Comparison of ENCODE assay signal across 2 cellular contexts in the genomic region with DNA sequence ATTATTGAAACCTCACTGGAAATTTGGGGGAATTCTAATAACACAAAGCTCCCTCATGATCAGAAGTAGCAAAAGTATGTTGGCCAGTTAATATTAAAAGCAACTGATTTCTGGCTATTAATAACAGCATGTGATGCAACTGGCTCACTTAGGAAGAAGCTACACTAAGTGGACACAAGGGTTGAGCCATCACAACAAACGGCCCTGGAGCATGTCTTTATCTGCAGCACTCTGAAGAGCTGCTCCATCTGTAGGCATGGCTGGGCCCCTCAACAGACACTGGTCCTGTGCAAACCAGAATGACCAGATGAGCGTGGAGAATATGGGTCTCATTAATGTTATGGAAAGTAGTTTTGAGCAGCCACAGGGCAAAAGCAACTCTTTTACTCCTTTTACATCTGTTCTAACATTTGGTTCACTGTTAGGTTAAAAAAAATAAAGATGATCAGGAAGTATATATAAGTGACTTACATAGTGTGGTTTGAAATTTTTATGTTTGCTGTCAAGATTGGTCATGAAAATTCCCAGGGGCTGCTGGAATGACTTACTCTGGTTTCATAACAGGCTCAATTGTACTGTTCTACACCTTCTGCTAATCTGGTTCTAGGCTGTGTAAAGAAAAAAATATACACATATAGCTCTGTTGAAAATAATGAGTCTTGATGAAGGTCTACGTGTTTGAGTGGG.
TF ChIP-seq lines count a peak whose summit lies in the region.

No MANE protein-coding gene starts in this region.

TF ChIP-seq in SK-N-SH, 30 proteins besides CTCF, POLR2A, EP300 and RAD21 (continued from another document):
- TF ChIP-seq, protein P1, sequence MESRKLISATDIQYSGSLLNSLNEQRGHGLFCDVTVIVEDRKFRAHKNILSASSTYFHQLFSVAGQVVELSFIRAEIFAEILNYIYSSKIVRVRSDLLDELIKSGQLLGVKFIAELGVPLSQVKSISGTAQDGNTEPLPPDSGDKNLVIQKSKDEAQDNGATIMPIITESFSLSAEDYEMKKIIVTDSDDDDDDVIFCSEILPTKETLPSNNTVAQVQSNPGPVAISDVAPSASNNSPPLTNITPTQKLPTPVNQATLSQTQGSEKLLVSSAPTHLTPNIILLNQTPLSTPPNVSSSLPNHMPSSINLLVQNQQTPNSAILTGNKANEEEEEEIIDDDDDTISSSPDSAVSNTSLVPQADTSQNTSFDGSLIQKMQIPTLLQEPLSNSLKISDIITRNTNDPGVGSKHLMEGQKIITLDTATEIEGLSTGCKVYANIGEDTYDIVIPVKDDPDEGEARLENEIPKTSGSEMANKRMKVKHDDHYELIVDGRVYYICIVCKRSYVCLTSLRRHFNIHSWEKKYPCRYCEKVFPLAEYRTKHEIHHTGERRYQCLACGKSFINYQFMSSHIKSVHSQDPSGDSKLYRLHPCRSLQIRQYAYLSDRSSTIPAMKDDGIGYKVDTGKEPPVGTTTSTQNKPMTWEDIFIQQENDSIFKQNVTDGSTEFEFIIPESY (IDR thresholded peaks at IDR 0.05; ENCODE audit: borderline replicate concordance, low read depth) = no peak
- TF ChIP-seq, protein P2, sequence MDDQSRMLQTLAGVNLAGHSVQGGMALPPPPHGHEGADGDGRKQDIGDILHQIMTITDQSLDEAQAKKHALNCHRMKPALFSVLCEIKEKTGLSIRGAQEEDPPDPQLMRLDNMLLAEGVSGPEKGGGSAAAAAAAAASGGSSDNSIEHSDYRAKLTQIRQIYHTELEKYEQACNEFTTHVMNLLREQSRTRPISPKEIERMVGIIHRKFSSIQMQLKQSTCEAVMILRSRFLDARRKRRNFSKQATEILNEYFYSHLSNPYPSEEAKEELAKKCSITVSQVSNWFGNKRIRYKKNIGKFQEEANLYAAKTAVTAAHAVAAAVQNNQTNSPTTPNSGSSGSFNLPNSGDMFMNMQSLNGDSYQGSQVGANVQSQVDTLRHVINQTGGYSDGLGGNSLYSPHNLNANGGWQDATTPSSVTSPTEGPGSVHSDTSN (IDR thresholded peaks at IDR 0.05) = no peak
- TF ChIP-seq, protein P3, sequence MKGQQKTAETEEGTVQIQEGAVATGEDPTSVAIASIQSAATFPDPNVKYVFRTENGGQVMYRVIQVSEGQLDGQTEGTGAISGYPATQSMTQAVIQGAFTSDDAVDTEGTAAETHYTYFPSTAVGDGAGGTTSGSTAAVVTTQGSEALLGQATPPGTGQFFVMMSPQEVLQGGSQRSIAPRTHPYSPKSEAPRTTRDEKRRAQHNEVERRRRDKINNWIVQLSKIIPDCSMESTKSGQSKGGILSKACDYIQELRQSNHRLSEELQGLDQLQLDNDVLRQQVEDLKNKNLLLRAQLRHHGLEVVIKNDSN (IDR thresholded peaks at IDR 0.05; ENCODE audit: borderline replicate concordance, low read depth) = no peak
- TF ChIP-seq YY1 (IDR thresholded peaks at IDR 0.05; ENCODE audit: low read depth) (no peak), RXRA (IDR thresholded peaks at IDR 0.05; ENCODE audit: borderline replicate concordance, low read depth) (no peak), NRF1 (IDR thresholded peaks at IDR 0.05; ENCODE audit: low read depth, low read length) (no peak), RFX5 (IDR thresholded peaks at IDR 0.05; ENCODE audit: low read length) (no peak), NFIC (IDR thresholded peaks at IDR 0.05; ENCODE audit: borderline replicate concordance) (no peak), FOXM1 (IDR thresholded peaks at IDR 0.05; ENCODE audit: low read depth) (no peak), FOXJ3 (CRISPR knock-in tag; IDR thresholded peaks at IDR 0.05) (no peak), RCOR1 (IDR thresholded peaks at IDR 0.05; ENCODE audit: low read length) (no peak), FOSL2 (IDR thresholded peaks at IDR 0.05; ENCODE audit: borderline replicate concordance, low read depth) (no peak), SMC3 (IDR thresholded peaks at IDR 0.05; ENCODE audit: low read depth, low read length) (no peak), GABPA (IDR thresholded peaks at IDR 0.05; ENCODE audit: low read depth) (no peak), TEAD4 (IDR thresholded peaks at IDR 0.05; ENCODE audit: borderline replicate concordance, insufficient read depth) (no peak)
- TF ChIP-seq, protein P4, sequence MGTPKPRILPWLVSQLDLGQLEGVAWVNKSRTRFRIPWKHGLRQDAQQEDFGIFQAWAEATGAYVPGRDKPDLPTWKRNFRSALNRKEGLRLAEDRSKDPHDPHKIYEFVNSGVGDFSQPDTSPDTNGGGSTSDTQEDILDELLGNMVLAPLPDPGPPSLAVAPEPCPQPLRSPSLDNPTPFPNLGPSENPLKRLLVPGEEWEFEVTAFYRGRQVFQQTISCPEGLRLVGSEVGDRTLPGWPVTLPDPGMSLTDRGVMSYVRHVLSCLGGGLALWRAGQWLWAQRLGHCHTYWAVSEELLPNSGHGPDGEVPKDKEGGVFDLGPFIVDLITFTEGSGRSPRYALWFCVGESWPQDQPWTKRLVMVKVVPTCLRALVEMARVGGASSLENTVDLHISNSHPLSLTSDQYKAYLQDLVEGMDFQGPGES (IDR thresholded peaks at IDR 0.05; ENCODE audit: low read depth, low read length) = no peak

TF ChIP-seq in SK-N-SH treated with all-trans-retinoic acid at 6 μM for 48 hours, 23 proteins besides CTCF, POLR2A, EP300 and RAD21 (continued from another document):
- TF ChIP-seq, protein P5, sequence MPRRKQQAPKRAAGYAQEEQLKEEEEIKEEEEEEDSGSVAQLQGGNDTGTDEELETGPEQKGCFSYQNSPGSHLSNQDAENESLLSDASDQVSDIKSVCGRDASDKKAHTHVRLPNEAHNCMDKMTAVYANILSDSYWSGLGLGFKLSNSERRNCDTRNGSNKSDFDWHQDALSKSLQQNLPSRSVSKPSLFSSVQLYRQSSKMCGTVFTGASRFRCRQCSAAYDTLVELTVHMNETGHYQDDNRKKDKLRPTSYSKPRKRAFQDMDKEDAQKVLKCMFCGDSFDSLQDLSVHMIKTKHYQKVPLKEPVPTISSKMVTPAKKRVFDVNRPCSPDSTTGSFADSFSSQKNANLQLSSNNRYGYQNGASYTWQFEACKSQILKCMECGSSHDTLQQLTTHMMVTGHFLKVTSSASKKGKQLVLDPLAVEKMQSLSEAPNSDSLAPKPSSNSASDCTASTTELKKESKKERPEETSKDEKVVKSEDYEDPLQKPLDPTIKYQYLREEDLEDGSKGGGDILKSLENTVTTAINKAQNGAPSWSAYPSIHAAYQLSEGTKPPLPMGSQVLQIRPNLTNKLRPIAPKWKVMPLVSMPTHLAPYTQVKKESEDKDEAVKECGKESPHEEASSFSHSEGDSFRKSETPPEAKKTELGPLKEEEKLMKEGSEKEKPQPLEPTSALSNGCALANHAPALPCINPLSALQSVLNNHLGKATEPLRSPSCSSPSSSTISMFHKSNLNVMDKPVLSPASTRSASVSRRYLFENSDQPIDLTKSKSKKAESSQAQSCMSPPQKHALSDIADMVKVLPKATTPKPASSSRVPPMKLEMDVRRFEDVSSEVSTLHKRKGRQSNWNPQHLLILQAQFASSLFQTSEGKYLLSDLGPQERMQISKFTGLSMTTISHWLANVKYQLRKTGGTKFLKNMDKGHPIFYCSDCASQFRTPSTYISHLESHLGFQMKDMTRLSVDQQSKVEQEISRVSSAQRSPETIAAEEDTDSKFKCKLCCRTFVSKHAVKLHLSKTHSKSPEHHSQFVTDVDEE (CRISPR knock-in tag; IDR thresholded peaks at IDR 0.05) = no peak
- no peak for TF ChIP-seq ZNF8 (CRISPR knock-in tag; IDR thresholded peaks at IDR 0.05)
- TF ChIP-seq, protein P6, sequence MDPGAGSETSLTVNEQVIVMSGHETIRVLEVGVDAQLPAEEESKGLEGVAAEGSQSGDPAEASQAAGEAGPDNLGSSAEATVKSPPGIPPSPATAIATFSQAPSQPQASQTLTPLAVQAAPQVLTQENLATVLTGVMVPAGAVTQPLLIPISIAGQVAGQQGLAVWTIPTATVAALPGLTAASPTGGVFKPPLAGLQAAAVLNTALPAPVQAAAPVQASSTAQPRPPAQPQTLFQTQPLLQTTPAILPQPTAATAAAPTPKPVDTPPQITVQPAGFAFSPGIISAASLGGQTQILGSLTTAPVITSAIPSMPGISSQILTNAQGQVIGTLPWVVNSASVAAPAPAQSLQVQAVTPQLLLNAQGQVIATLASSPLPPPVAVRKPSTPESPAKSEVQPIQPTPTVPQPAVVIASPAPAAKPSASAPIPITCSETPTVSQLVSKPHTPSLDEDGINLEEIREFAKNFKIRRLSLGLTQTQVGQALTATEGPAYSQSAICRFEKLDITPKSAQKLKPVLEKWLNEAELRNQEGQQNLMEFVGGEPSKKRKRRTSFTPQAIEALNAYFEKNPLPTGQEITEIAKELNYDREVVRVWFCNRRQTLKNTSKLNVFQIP (CRISPR knock-in tag; IDR thresholded peaks at IDR 0.05; ENCODE audit: borderline replicate concordance, low read depth) = no peak
- no peak for TF ChIP-seq PPARA (CRISPR knock-in tag; IDR thresholded peaks at IDR 0.05; ENCODE audit: borderline replicate concordance)
- TF ChIP-seq ZNF565 (CRISPR knock-in tag; conservative IDR thresholded peaks at IDR 0.05; ENCODE audit: low read depth) = no peak
- TF ChIP-seq, protein P7, sequence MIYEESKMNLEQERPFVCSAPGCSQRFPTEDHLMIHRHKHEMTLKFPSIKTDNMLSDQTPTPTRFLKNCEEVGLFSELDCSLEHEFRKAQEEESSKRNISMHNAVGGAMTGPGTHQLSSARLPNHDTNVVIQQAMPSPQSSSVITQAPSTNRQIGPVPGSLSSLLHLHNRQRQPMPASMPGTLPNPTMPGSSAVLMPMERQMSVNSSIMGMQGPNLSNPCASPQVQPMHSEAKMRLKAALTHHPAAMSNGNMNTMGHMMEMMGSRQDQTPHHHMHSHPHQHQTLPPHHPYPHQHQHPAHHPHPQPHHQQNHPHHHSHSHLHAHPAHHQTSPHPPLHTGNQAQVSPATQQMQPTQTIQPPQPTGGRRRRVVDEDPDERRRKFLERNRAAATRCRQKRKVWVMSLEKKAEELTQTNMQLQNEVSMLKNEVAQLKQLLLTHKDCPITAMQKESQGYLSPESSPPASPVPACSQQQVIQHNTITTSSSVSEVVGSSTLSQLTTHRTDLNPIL (CRISPR knock-in tag; IDR thresholded peaks at IDR 0.05; ENCODE audit: low read depth) = no peak
- TF ChIP-seq CSDC2 (CRISPR knock-in tag; IDR thresholded peaks at IDR 0.05) = no peak
- TF ChIP-seq ZNF70 (CRISPR knock-in tag; IDR thresholded peaks at IDR 0.05) = no peak
- no peak for TF ChIP-seq BACH2 (CRISPR knock-in tag; IDR thresholded peaks at IDR 0.05; ENCODE audit: borderline replicate concordance)
- TF ChIP-seq ZFP30 (CRISPR knock-in tag; IDR thresholded peaks at IDR 0.05) = no peak
- TF ChIP-seq GLIS3 (CRISPR knock-in tag; IDR thresholded peaks at IDR 0.05) = no peak
